In the genomic region with DNA sequence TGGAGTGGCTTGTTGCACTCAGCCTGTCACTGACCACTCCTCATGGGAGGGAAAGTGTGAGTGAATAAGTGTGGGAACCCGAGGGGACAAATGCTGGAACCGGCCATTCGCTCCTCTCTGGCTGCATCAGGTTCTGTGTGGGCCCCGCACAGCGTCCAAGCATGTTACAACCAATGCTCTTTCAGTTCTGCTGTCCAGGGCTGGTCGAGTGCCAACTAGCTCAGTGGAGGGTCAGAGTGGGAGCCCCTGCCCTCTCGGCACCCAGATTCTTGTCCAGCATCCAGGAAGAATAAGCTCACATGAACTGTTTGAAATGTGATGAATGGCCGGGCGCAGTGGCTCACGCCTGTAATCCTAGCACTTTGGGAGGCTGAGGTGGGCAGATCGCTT, we compare ENCODE assay signal across 25 cellular contexts. TPM values are rescaled to one million over a fixed set of nuclear protein-coding genes. Genes with fewer than 3 reads are reported as not detected.
"Had no signal": no experiment of that assay in that cellular context is flagged by ENCODE, and none has a peak within 500 bp of the region (broad histone marks: within the 10 kb centered on the region; RNA-seq: fewer than 3 reads in every experiment).

No MANE protein-coding gene starts in this region.

- H3K27ac ChIP-seq: neural progenitor cell, thyroid gland, VCaP had no signal

- H3K4me1 Mint-ChIP-seq: immature natural killer cell had no signal

- H3K36me3 ChIP-seq: adrenal gland, gastrocnemius medialis, neural progenitor cell, ovary, thyroid gland had no signal

- DNase-seq: activated CD4-positive, alpha-beta T cell treated with anti-CD3 and anti-CD28 coated beads, Interleukin-2, amount 50 U/mL, for 4 hours; activated CD4-positive, CD25-positive, alpha-beta regulatory T cell treated with anti-CD3 and anti-CD28 coated beads, Interleukin-2, amount 50 U/mL, for 72 hours; activated effector memory CD4-positive, alpha-beta T cell treated with anti-CD3 and anti-CD28 coated beads, Interleukin-2, amount 50 U/mL, for 16 hours; activated T-cell treated with anti-CD3 and anti-CD28 coated beads, Interleukin-2, amount 50 U/mL, for 72 hours; effector CD8-positive, alpha-beta T cell; gastrocnemius medialis; head of caudate nucleus; immature natural killer cell; left colon; mammary epithelial cell; stimulated activated CD8-positive, alpha-beta memory T cell treated with anti-CD3 and anti-CD28 coated beads, Interleukin-4, amount 100 ng/mL, for 48 hours; stimulated activated naive CD4-positive, alpha-beta T cell; thyroid gland had no signal

- ATAC-seq: activated naive CD4-positive, alpha-beta T cell treated with anti-CD3 and anti-CD28 coated beads, Interleukin-2, amount 50 U/mL, for 72 hours; activated T-cell treated with anti-CD3 and anti-CD28 coated beads, Interleukin-2, amount 50 U/mL, for 72 hours; esophagus mucosa; gastrocnemius medialis; left colon had no signal

- H2AFZ ChIP-seq: neural progenitor cell had no signal

- H3K4me2 ChIP-seq: neural progenitor cell had no signal

- H3K36me3 Mint-ChIP-seq: activated naive CD4-positive, alpha-beta T cell treated with anti-CD3 and anti-CD28 coated beads, Interleukin-2, amount 50 U/mL, for 72 hours; immature natural killer cell; neural progenitor cell had no signal

- H3K9me3 Mint-ChIP-seq: activated naive CD4-positive, alpha-beta T cell treated with anti-CD3 and anti-CD28 coated beads, Interleukin-2, amount 50 U/mL, for 72 hours; activated T-cell treated with anti-CD3 and anti-CD28 coated beads, Interleukin-2, amount 50 U/mL, for 72 hours; immature natural killer cell; T-helper 1 cell treated with Interleukin-12 subunit alpha and Interleukin-12 subunit beta and Interleukin-4 antibody, amounts not matched to agents 30 μg/mL and 1 μg/mL, for 36 hours had no signal

- H3K4me3 ChIP-seq: adrenal gland, gastrocnemius medialis, neural progenitor cell, ovary, thyroid gland had no signal

- H3K27ac Mint-ChIP-seq: activated T-cell treated with anti-CD3 and anti-CD28 coated beads, Interleukin-2, amount 50 U/mL, for 72 hours; immature natural killer cell; neural progenitor cell; T-helper 1 cell treated with Interleukin-12 subunit alpha and Interleukin-12 subunit beta and Interleukin-4 antibody, amounts not matched to agents 30 μg/mL and 1 μg/mL, for 36 hours had no signal

- H3K4me3 Mint-ChIP-seq: activated T-cell treated with anti-CD3 and anti-CD28 coated beads, Interleukin-2, amount 50 U/mL, for 72 hours; immature natural killer cell; neural progenitor cell; T-helper 1 cell treated with Interleukin-12 subunit alpha and Interleukin-12 subunit beta and Interleukin-4 antibody, amounts not matched to agents 30 μg/mL and 1 μg/mL, for 36 hours had no signal

- H3K4me1 ChIP-seq: gastrocnemius medialis, thyroid gland had no signal

- H3K9me3 ChIP-seq: adrenal gland, gastrocnemius medialis, ovary, thyroid gland had no signal

- H3K27me3 ChIP-seq: adrenal gland, gastrocnemius medialis, neural progenitor cell, ovary, thyroid gland had no signal

RNA-seq across cellular contexts. Expression of a gene that starts 48.3 kb away (rescaled TPM):
- total RNA-seq: activated CD8-positive, alpha-beta memory T cell treated with anti-CD3 and anti-CD28 coated beads for 36 hours; adrenal gland; astrocyte; bronchial epithelial cell; cerebellum; esophagus mucosa; gastrocnemius medialis; left colon; mammary epithelial cell; myocyte; ovary; thyroid gland had no signal
- polyA plus RNA-seq: adrenal gland, immature natural killer cell, mammary epithelial cell, ovary had no signal
